ENCODE assay signal across 18 cellular contexts in genomic region chr9:113798062-113799030, GRCh38.
"Had no signal": no experiment of that assay in that cellular context is flagged by ENCODE, and none has a peak within 500 bp of the region (broad histone marks: within the 10 kb centered on the region; RNA-seq: fewer than 3 reads in every experiment).

No MANE protein-coding gene starts in this region.

- DNase-seq: activated CD4-positive, alpha-beta T cell treated with anti-CD3 and anti-CD28 coated beads for 1 hour; activated CD4-positive, alpha-beta T cell treated with anti-CD3 and anti-CD28 coated beads, Interleukin-2, amount 50 U/mL, for 4 hours; activated naive CD4-positive, alpha-beta T cell treated with anti-CD3 and anti-CD28 coated beads for 36 hours; activated naive CD8-positive, alpha-beta T cell treated with anti-CD3 and anti-CD28 coated beads, Interleukin-2, amount 50 U/mL, for 24 hours; activated T-cell treated with anti-CD3 and anti-CD28 coated beads, Interleukin-2, amount 50 U/mL, for 1 hour; effector memory CD4-positive, alpha-beta T cell; gastrocnemius medialis; left lung; mammary epithelial cell; naive B cell; ovary; spleen; stomach; testis; upper lobe of right lung had no signal

- ATAC-seq: activated naive CD8-positive, alpha-beta T cell treated with anti-CD3 and anti-CD28 coated beads, Interleukin-2, amount 50 U/mL, for 24 hours; gastrocnemius medialis; left lung; sciatic nerve; upper lobe of right lung had no signal

- H3K36me3 ChIP-seq: ascending aorta, breast epithelium, gastrocnemius medialis, left lung, ovary, spleen, stomach, upper lobe of right lung had no signal

- H3K27me3 ChIP-seq: ascending aorta, breast epithelium, gastrocnemius medialis, left lung, ovary, spleen, testis, upper lobe of right lung had no signal

- H3K27ac ChIP-seq: ascending aorta, breast epithelium, gastrocnemius medialis, left lung, ovary, spleen, stomach, testis, upper lobe of right lung had no signal

- H3K4me1 ChIP-seq: ascending aorta, breast epithelium, gastrocnemius medialis, left lung, spleen, stomach, testis, upper lobe of right lung had no signal

- H3K4me3 ChIP-seq: ascending aorta, breast epithelium, gastrocnemius medialis, left lung, ovary, spleen, stomach, testis, upper lobe of right lung had no signal

- H3K9me3 ChIP-seq: ascending aorta, breast epithelium, gastrocnemius medialis, left lung, ovary, spleen, stomach, testis, upper lobe of right lung had no signal
